16 cellular contexts compared by ENCODE assay signal in genomic region chr7:155295511-155295910, GRCh38. TPM values are rescaled to one million over a fixed set of nuclear protein-coding genes. Genes with fewer than 3 reads are reported as not detected.
DNase-seq lines count a peak whose midpoint lies in the region; ATAC-seq and TF ChIP-seq lines count a peak whose summit lies in the region.
"Had no signal": no experiment of that assay in that cellular context is flagged by ENCODE, and none has a peak within 500 bp of the region (broad histone marks: within the 10 kb centered on the region; RNA-seq: fewer than 3 reads in every experiment).

No MANE protein-coding gene starts in this region.

- peak overlapping the region; percentile 79; the same call in 1 of the 2 replicates for H3K4me2 ChIP-seq in KMS-11

- H3K27ac ChIP-seq in KMS-11 = no peak overlapping the region
- H3K27ac ChIP-seq in naive thymus-derived CD4-positive, alpha-beta T cell (ENCODE audit: low read depth, low read length) = no peak overlapping the region
- no peak overlapping the region for H3K27ac ChIP-seq in lower lobe of right lung
- H3K27ac ChIP-seq: VCaP had no signal

- H3K36me3 Mint-ChIP-seq in Caco-2 (ENCODE audit: insufficient read depth, unreplicated experiment) = peaks cover 32% of the 10 kb centered on the region
- peaks cover 18% of the 10 kb centered on the region for H3K36me3 Mint-ChIP-seq in activated CD4-positive, alpha-beta memory T cell treated with anti-CD3 and anti-CD28 coated beads for 36 hours
- peaks cover 0 to 35% (median 0%) of the 10 kb centered on the region in 5 donors for H3K36me3 Mint-ChIP-seq in naive thymus-derived CD4-positive, alpha-beta T cell

- DNase-seq in Caco-2 (peak in 1 of 2 experiments; percentile 23), lower lobe of right lung (no peak), SW480 (ENCODE audit: low spot score) (no peak)
- DNase-seq in activated CD4-positive, alpha-beta memory T cell treated with anti-CD3 and anti-CD28 coated beads for 36 hours = no peak
- no peak for DNase-seq in naive thymus-derived CD4-positive, alpha-beta T cell
- DNase-seq: amygdala, COR-L47, dorsolateral prefrontal cortex, KG1, left ventricle myocardium superior, NCI-H187 treated with DMSO at 0.1 percent for 48 hours, SIG-M5 had no signal

- POLR2A ChIA-PET in Caco-2 (lab: Charles Lee) = interaction anchor here (0.5 kb wide), 1 partner anchor 611 kb away, joined by 3 read pairs; no protein-coding TSS in a partner anchor
- POLR2A ChIA-PET in activated CD4-positive, alpha-beta memory T cell treated with anti-CD3 and anti-CD28 coated beads for 36 hours (lab: Charles Lee) = interaction anchor here (1.3 to 4.4 kb wide), 3 partner anchors 49 to 90 kb away, joined by 4 to 111 read pairs (median 10); no protein-coding TSS in a partner anchor
- POLR2A ChIA-PET in naive thymus-derived CD4-positive, alpha-beta T cell (lab: Charles Lee) = interaction anchor here (1.5 to 4.8 kb wide), 3 partner anchors 8 to 90 kb away, joined by 3 to 50 read pairs (median 50); no protein-coding TSS in a partner anchor

- H3K4me3 ChIP-seq in Caco-2 (ENCODE audit: low read depth, low read length) = no peak overlapping the region
- H3K4me3 ChIP-seq in KMS-11 (IDR thresholded peaks at IDR 0.05; ENCODE audit: insufficient read depth, low read depth, low read length) = no peak overlapping the region
- H3K4me3 ChIP-seq in naive thymus-derived CD4-positive, alpha-beta T cell (ENCODE audit: low read length) = no peak overlapping the region
- H3K4me3 ChIP-seq in lower lobe of right lung = no peak overlapping the region

- TF ChIP-seq CTCF in Caco-2 (IDR thresholded peaks at IDR 0.05; ENCODE audit: insufficient read depth in 1 of 2, low read depth in 1 of 2, low read length in 1 of 2, severe bottlenecking in 1 of 2, unreplicated experiment in 1 of 2) (no peak), KMS-11 (conservative IDR thresholded peaks at IDR 0.05; ENCODE audit: low read depth, low read length) (no peak), lower lobe of right lung (IDR thresholded peaks at IDR 0.05) (no peak)

- peaks cover 23% of the 10 kb centered on the region for H3K9me3 Mint-ChIP-seq in Caco-2 (ENCODE audit: unreplicated experiment)
- H3K9me3 Mint-ChIP-seq in activated CD4-positive, alpha-beta memory T cell treated with anti-CD3 and anti-CD28 coated beads for 36 hours = no peaks in the 10 kb centered on the region
- peaks cover 0 to 6% (median 0%) of the 10 kb centered on the region in 11 donors for H3K9me3 Mint-ChIP-seq in naive thymus-derived CD4-positive, alpha-beta T cell

- CTCF ChIA-PET in Caco-2 (lab: Charles Lee) = interaction anchor here (2.5 kb wide), 1 partner anchor 60 kb away, joined by 6 read pairs; no protein-coding TSS in a partner anchor
- CTCF ChIA-PET in activated CD4-positive, alpha-beta memory T cell treated with anti-CD3 and anti-CD28 coated beads for 36 hours (lab: Charles Lee) = interaction anchor here (1.7 to 4.4 kb wide), 3 partner anchors 49 to 104 kb away, joined by 6 to 28 read pairs (median 7); no protein-coding TSS in a partner anchor
- CTCF ChIA-PET in naive thymus-derived CD4-positive, alpha-beta T cell (lab: Charles Lee) = no interaction called here

- H3K79me2 ChIP-seq in KMS-11 (ENCODE audit: insufficient read depth, low read depth) = peaks cover 27% of the 10 kb centered on the region

- H3K27ac Mint-ChIP-seq in Caco-2 (ENCODE audit: unreplicated experiment) = peak overlapping the region; percentile 60
- peak overlapping the region; percentile 24 for H3K27ac Mint-ChIP-seq in activated CD4-positive, alpha-beta memory T cell treated with anti-CD3 and anti-CD28 coated beads for 36 hours
- peak overlapping the region in 4 of 9 donors; percentile 21 to 90 (median 64) for H3K27ac Mint-ChIP-seq in naive thymus-derived CD4-positive, alpha-beta T cell

- no TSS peak for BruUV-seq in Caco-2 (replicated peaks; lab: Mats Ljungman, UMichigan)

- no peaks in the 10 kb centered on the region for H3K9me3 ChIP-seq in Caco-2
- H3K9me3 ChIP-seq in naive thymus-derived CD4-positive, alpha-beta T cell (ENCODE audit: control insufficient read depth in 2 of 3, low read length in 3 of 3) = no peaks in the 10 kb centered on the region
- H3K9me3 ChIP-seq in lower lobe of right lung = no peaks in the 10 kb centered on the region

- no peak overlapping the region for H3K9ac ChIP-seq in KMS-11

- no peaks in the 10 kb centered on the region for H3K27me3 Mint-ChIP-seq in Caco-2 (ENCODE audit: insufficient read depth, unreplicated experiment)
- H3K27me3 Mint-ChIP-seq in activated CD4-positive, alpha-beta memory T cell treated with anti-CD3 and anti-CD28 coated beads for 36 hours = no peaks in the 10 kb centered on the region
- peaks cover 0 to 3% (median 0%) of the 10 kb centered on the region in 5 donors for H3K27me3 Mint-ChIP-seq in naive thymus-derived CD4-positive, alpha-beta T cell

- H3K36me3 ChIP-seq in Caco-2 (ENCODE audit: control insufficient read depth, insufficient read depth, low read length) (peaks cover 7% of the 10 kb centered on the region), KMS-11 (ENCODE audit: insufficient read depth) (no peaks in the 10 kb centered on the region; the same call in 1 of the 2 replicates), lower lobe of right lung (no peaks in the 10 kb centered on the region)
- no peaks in the 10 kb centered on the region for H3K36me3 ChIP-seq in naive thymus-derived CD4-positive, alpha-beta T cell (ENCODE audit: control insufficient read depth in 2 of 3, insufficient read depth in 3 of 3, low read length in 3 of 3)

- peaks cover 27% of the 10 kb centered on the region for H3K4me1 Mint-ChIP-seq in Caco-2 (ENCODE audit: low read depth, unreplicated experiment)
- H3K4me1 Mint-ChIP-seq in activated CD4-positive, alpha-beta memory T cell treated with anti-CD3 and anti-CD28 coated beads for 36 hours (ENCODE audit: low read depth) = peaks cover 32% of the 10 kb centered on the region
- peaks cover 24 to 60% (median 31%) of the 10 kb centered on the region in 7 donors for H3K4me1 Mint-ChIP-seq in naive thymus-derived CD4-positive, alpha-beta T cell

- intact Hi-C loops in Caco-2 (cut with micrococcal nuclease; ENCODE audit: unreplicated experiment) = loop anchor here (5.0 kb wide), 3 partner anchors 83 to 368 kb away; partner anchors contain the start of gene PAXIP1
- intact Hi-C loops in activated CD4-positive, alpha-beta memory T cell treated with anti-CD3 and anti-CD28 coated beads for 36 hours (cut with micrococcal nuclease) = loop anchor here (5.0 to 10.0 kb wide), 2 partner anchors 469 to 1597 kb away; partner anchors contain the start of gene LMBR1
- intact Hi-C loops in naive thymus-derived CD4-positive, alpha-beta T cell (cut with micrococcal nuclease) = loop anchor here (5.0 kb wide), 2 partner anchors 33 to 383 kb away; no protein-coding TSS in a partner anchor
- intact Hi-C loops in lower lobe of right lung (cut with DNase I) = no loop called here

- H3K4me1 ChIP-seq in Caco-2 = peaks cover 30% of the 10 kb centered on the region
- peaks cover 23% of the 10 kb centered on the region for H3K4me1 ChIP-seq in KMS-11 (ENCODE audit: low read depth, poor library complexity, severe bottlenecking)
- peaks cover 18 to 27% of the 10 kb centered on the region in 2 donors for H3K4me1 ChIP-seq in naive thymus-derived CD4-positive, alpha-beta T cell (ENCODE audit: control insufficient read depth in 2 of 2, insufficient read depth in 2 of 2, low read length in 2 of 2)
- H3K4me1 ChIP-seq in lower lobe of right lung = peaks cover 24% of the 10 kb centered on the region

- H4K20me1 ChIP-seq in KMS-11 (ENCODE audit: insufficient read depth) = peaks cover 12% of the 10 kb centered on the region

- peak overlapping the region; percentile 96 for H3K4me3 Mint-ChIP-seq in Caco-2 (ENCODE audit: unreplicated experiment)
- H3K4me3 Mint-ChIP-seq in activated CD4-positive, alpha-beta memory T cell treated with anti-CD3 and anti-CD28 coated beads for 36 hours = peak overlapping the region; percentile 84
- peak overlapping the region in 6 of 10 donors; percentile 2 to 84 (median 43) for H3K4me3 Mint-ChIP-seq in naive thymus-derived CD4-positive, alpha-beta T cell

- ATAC-seq in naive thymus-derived CD4-positive, alpha-beta T cell = no peak
- ATAC-seq in lower lobe of right lung (no peak), HG03108 (IDR thresholded peaks at IDR 0.05; ENCODE audit: unreplicated experiment) (no peak), GM18861 (IDR thresholded peaks at IDR 0.05; ENCODE audit: unreplicated experiment) (no peak)
- ATAC-seq: left ventricle myocardium superior had no signal

- no peak overlapping the region for H2AFZ ChIP-seq in KMS-11 (ENCODE audit: low read depth)

- H3K27me3 ChIP-seq in Caco-2 (replicated peaks; ENCODE audit: control insufficient read depth, insufficient read depth, low read length) = no peaks in the 10 kb centered on the region
- no peaks in the 10 kb centered on the region for H3K27me3 ChIP-seq in KMS-11 (ENCODE audit: insufficient read depth, low read depth)
- H3K27me3 ChIP-seq in naive thymus-derived CD4-positive, alpha-beta T cell (ENCODE audit: control insufficient read depth in 2 of 2, insufficient read depth in 2 of 2, low read length in 2 of 2) = no peaks in the 10 kb centered on the region
- no peaks in the 10 kb centered on the region for H3K27me3 ChIP-seq in lower lobe of right lung (ENCODE audit: low read depth)
- H3K27me3 ChIP-seq: dorsolateral prefrontal cortex had no signal

RNA-seq across cellular contexts. Expression of gene INSIG1, which starts 2.2 kb away (rescaled TPM):
- total RNA-seq in Caco-2 (2022) (60.1 and 62.8 TPM in 2 replicates), lower lobe of right lung (70.9 TPM)
- 10 to 100 TPM; 94.9 to 96.9 TPM for total RNA-seq in activated CD4-positive, alpha-beta memory T cell treated with anti-CD3 and anti-CD28 coated beads for 36 hours
- 10 to 100 TPM; 43.6 to 70.0 (median 46.5) TPM for total RNA-seq in naive thymus-derived CD4-positive, alpha-beta T cell
- polyA plus RNA-seq in naive thymus-derived CD4-positive, alpha-beta T cell = 10 to 100 TPM; 22.2 to 33.2 TPM

Comparison
In these comparisons a context has a peak if more than half of its experiments do, and no peak if none do; other contexts are left out.
1. H3K4me3 Mint-ChIP-seq: peak in every context shown above with its lines; median percentile 96 in Caco-2; 84 in activated CD4-positive, alpha-beta memory T cell treated with anti-CD3 and anti-CD28 coated beads for 36 hours; 43 in naive thymus-derived CD4-positive, alpha-beta T cell.